ENCODE assay signal across 7 cellular contexts in genomic region chr6:125363010-125363359, GRCh38.
DNase-seq lines count a peak whose midpoint lies in the region; ATAC-seq, FAIRE-seq and TF ChIP-seq lines count a peak whose summit lies in the region.

No MANE protein-coding gene starts in this region.

- H3K27ac ChIP-seq in HUES64 (ENCODE audit: low read depth, low read length) (peak overlapping the region; percentile 92), HepG2 (ENCODE audit: extremely low read length, insufficient read depth, low read length) (no peak overlapping the region), thymus (ENCODE audit: low read depth) (no peak overlapping the region)

- CTCF ChIA-PET in HepG2 (lab: Yijun Ruan, JAX; ENCODE audit: low intra/inter-chr PET ratio, low total read pairs) = no interaction called here

- H3K4me2 ChIP-seq in HepG2 (ENCODE audit: low read depth, low read length) = peak overlapping the region; percentile 72

- H3K9me3 ChIP-seq in HUES64 (ENCODE audit: insufficient read depth, low read depth, low read length) (no peaks in the 10 kb centered on the region), HepG2 (ENCODE audit: low read length) (no peaks in the 10 kb centered on the region), thymus (ENCODE audit: control insufficient read depth) (no peaks in the 10 kb centered on the region)

- H3K27me3 ChIP-seq in HUES64 (ENCODE audit: insufficient read depth, low read length) (peaks cover 47% of the 10 kb centered on the region), HepG2 (ENCODE audit: control insufficient read depth in 1 of 2, insufficient read depth in 2 of 2, low read length in 2 of 2) (peaks cover 2 to 36% of the 10 kb centered on the region in 2 experiments; a peak in 4 of 5 replicates), thymus (ENCODE audit: control insufficient read depth, insufficient read depth) (peaks cover 7% of the 10 kb centered on the region)

- H3K4me1 ChIP-seq in HUES64 (ENCODE audit: insufficient read depth, low read length) = peaks cover 20% of the 10 kb centered on the region
- H3K4me1 ChIP-seq in HepG2 (ENCODE audit: insufficient read depth, low read length) = peaks cover 13% of the 10 kb centered on the region
- peaks cover 4% of the 10 kb centered on the region for H3K4me1 ChIP-seq in thymus (ENCODE audit: control insufficient read depth, insufficient read depth, low read length)

- H3K79me2 ChIP-seq in HepG2 (ENCODE audit: insufficient read depth, low read length) = no peaks in the 10 kb centered on the region

- intact Hi-C loops in HepG2 (cut with micrococcal nuclease; ENCODE audit: unreplicated experiment) = no loop called here

- DNase-seq in cardiac fibroblast (ENCODE audit: low read depth in 2 of 2) = peak in 1 of 2 donors; percentile 61
- peak; percentile 9 for DNase-seq in HepG2 (ENCODE audit: low spot score)
- DNase-seq in COLO829 (ENCODE audit: low spot score) = no peak
- no peak for DNase-seq in NCI-H2171 treated with DMSO at 0.1 percent for 48 hours (lab: John Stamatoyannopoulos, UW)

- peak overlapping the region; percentile 75 for H3K9ac ChIP-seq in HUES64 (ENCODE audit: low read depth, low read length)
- H3K9ac ChIP-seq in HepG2 (ENCODE audit: insufficient read depth, low read depth, low read length) = no peak overlapping the region

- no peak for FAIRE-seq in HepG2 (lab: Jason Lieb, UNC)

- H3K4me3 ChIP-seq in HUES64 (ENCODE audit: low read length) = peak overlapping the region; percentile 61
- peak overlapping the region; percentile 39 to 53 for H3K4me3 ChIP-seq in cardiac fibroblast (replicated peaks in 1 of 2; ENCODE audit: low read depth in 2 of 2, low read length in 2 of 2)
- H3K4me3 ChIP-seq in HepG2 (replicated peaks in 1 of 3; ENCODE audit: insufficient read depth in 1 of 3, low read depth in 2 of 3, low read length in 3 of 3) = peak overlapping the region; percentile 27 to 67 (median 41); a peak in 5 of 6 replicates
- H3K4me3 ChIP-seq in thymus (ENCODE audit: low read length) = peak overlapping the region; percentile 7

- no peak overlapping the region for H2AFZ ChIP-seq in HepG2 (ENCODE audit: low read length)

- ATAC-seq in HepG2 (peak; percentile 56; the same call in 2 of the 3 replicates), HG02642 (IDR thresholded peaks at IDR 0.05; ENCODE audit: poor library complexity, unreplicated experiment) (no peak)

- no peaks in the 10 kb centered on the region for H4K20me1 ChIP-seq in HepG2 (ENCODE audit: insufficient read depth, low read length)

- 5% methylated on average over 11 of the region's 11 CpGs for WGBS in HUES64
- WGBS in HepG2 (ENCODE audit: low lambda C conversion rate) = 21% methylated on average over 11 of the region's 11 CpGs
- 11% methylated on average over 11 of the region's 11 CpGs for WGBS in thymus

- in situ Hi-C loops in HepG2 (cut with HindIII; ENCODE audit: extremely low pct_ligation_motif_present, low pct_unique_long_range_greater_than_20kb) = no loop called here

- POLR2A ChIA-PET in HepG2 (lab: Yijun Ruan, JAX) = no interaction called here

- TF ChIP-seq EP300 in HepG2 (IDR thresholded peaks at IDR 0.05; ENCODE audit: low read depth in 2 of 2, low read length in 2 of 2) = no peak
- TF ChIP-seq EP300 in HepG2 (CRISPR knock-in tag; IDR thresholded peaks at IDR 0.05; ENCODE audit: borderline replicate concordance) = no peak

- H3K36me3 ChIP-seq in HUES64 (ENCODE audit: insufficient read depth, low read length) (no peaks in the 10 kb centered on the region), HepG2 (replicated peaks in 1 of 2; ENCODE audit: control insufficient read depth in 1 of 2, insufficient read depth in 2 of 2, low read length in 2 of 2) (no peaks in the 10 kb centered on the region), thymus (ENCODE audit: control insufficient read depth, insufficient read depth) (no peaks in the 10 kb centered on the region)

- TF ChIP-seq POLR2A in HepG2 (IDR thresholded peaks at IDR 0.05; ENCODE audit: insufficient read depth in 1 of 2, low read depth in 2 of 2, low read length in 2 of 2) = no peak

- TF ChIP-seq CTCF in cardiac fibroblast (IDR thresholded peaks at IDR 0.05; ENCODE audit: low read depth, low read length) (no peak), HepG2 (CRISPR knock-in tag; IDR thresholded peaks at IDR 0.05) (no peak)

- TF ChIP-seq RAD21 in HepG2 (CRISPR knock-in tag; IDR thresholded peaks at IDR 0.05) = no peak

- BruUV-seq in HepG2 (replicated peaks; lab: Mats Ljungman, UMichigan) = no TSS peak

TF ChIP-seq in HepG2, 621 proteins besides CTCF, POLR2A, EP300 and RAD21:
- TF ChIP-seq CBX2 (IDR thresholded peaks at IDR 0.05; ENCODE audit: low read depth, low read length) (0 out of 2 replicates have a peak, but pooled peaks have one; percentile 12), CBX2 (CRISPR knock-in tag; IDR thresholded peaks at IDR 0.05; ENCODE audit: low read depth) (no peak), TEAD2 (CRISPR knock-in tag; IDR thresholded peaks at IDR 0.05) (no peak)
TF ChIP-seq in HepG2: peak in this region for 1.

Comparison
In these comparisons a context has a peak if more than half of its experiments do, and no peak if none do; other contexts are left out.
1. H3K4me3 ChIP-seq: peak in every context shown above with its lines; median percentile 61 in HUES64; 46 in cardiac fibroblast; 41 in HepG2; 7 in thymus.